ENCODE assay signal across 5 cellular contexts in genomic region chr21:39193380-39193779, GRCh38.
"Had no signal": no experiment of that assay in that cellular context is flagged by ENCODE, and none has a peak within 500 bp of the region (broad histone marks: within the 10 kb centered on the region; RNA-seq: fewer than 3 reads in every experiment).

No MANE protein-coding gene starts in this region.

- H3K27ac Mint-ChIP-seq: H9 had no signal

- H2AFZ ChIP-seq: GM23248 had no signal

- DNase-seq: GM23248, GOT3, H9, HCEC 1CT, IMR-90 had no signal

- H3K4me3 Mint-ChIP-seq: H9 had no signal

- H3K9me3 Mint-ChIP-seq: H9 had no signal

- H3K4me3 ChIP-seq: GM23248 had no signal

- H3K27ac ChIP-seq: GM23248 had no signal
